8 cellular contexts compared by ENCODE assay signal in genomic region chr20:23174821-23175220, GRCh38.
"Had no signal": no experiment of that assay in that cellular context is flagged by ENCODE, and none has a peak within 500 bp of the region (broad histone marks: within the 10 kb centered on the region; RNA-seq: fewer than 3 reads in every experiment).

No MANE protein-coding gene starts in this region.

- DNase-seq: IMR-90, KBM-7, KG1 had no signal

- FAIRE-seq: HTR-8/SVneo had no signal

- H3K36me3 Mint-ChIP-seq: IgD-negative memory B cell had no signal

- H3K4me3 Mint-ChIP-seq: IgD-negative memory B cell had no signal

- H3K4me1 Mint-ChIP-seq: IgD-negative memory B cell had no signal

- H3K9ac ChIP-seq: KMS-11 had no signal

- H3K4me2 ChIP-seq: KMS-11 had no signal

- H3K27ac ChIP-seq: HL-60, KMS-11 had no signal

- ATAC-seq: HepG2 had no signal
